ENCODE assay signal across 8 cellular contexts in the genomic region with DNA sequence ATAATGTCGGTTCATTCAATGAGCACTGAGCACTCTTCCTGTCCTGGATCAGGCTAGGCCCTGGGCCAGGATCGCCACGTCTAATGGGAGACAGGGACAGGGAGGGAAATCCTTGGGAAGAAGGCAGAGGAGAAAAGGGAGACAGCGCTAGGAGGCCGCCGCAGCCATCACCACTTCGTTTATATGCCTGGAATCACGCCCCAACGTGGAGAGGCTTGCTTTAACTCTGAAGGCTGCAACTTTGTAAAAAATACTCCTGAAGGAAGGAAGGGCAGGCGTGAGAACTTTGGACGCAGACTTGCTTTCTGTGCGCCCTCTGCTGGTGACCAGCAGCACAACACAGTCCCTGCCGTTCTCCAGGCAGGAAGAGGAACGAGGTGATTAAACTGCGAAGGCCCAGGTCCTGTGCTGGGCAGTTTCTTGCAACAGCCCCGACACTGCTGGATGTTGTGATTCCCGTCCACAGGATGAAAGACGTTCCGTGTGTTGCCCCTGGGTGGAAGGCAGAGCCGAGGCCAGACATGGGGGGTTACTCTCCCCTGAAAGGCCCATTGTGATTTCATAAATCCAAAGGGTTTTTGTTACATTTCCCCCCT. TPM values are rescaled to one million over a fixed set of nuclear protein-coding genes. Genes with fewer than 3 reads are reported as not detected.
A peak's percentile ranks its signal among the peaks of the same experiment; 100 is the strongest.
DNase-seq lines count a peak whose midpoint lies in the region; ATAC-seq and TF ChIP-seq lines count a peak whose summit lies in the region.

No MANE protein-coding gene starts in this region.

- DNase-seq in SK-N-DZ (ENCODE audit: low spot score) = peak; percentile 83
- DNase-seq in activated naive CD4-positive, alpha-beta T cell treated with Interleukin-2 at 50 U/mL for 16 hours = peak; percentile 81
- peak; percentile 78 for DNase-seq in germinal center (ENCODE audit: low spot score)
- DNase-seq in non-pigmented ciliary epithelial cell (ENCODE audit: low read depth) = peak; percentile 67

- H3K4me3 ChIP-seq in DOHH2 (ENCODE audit: low read length) = no peak overlapping the region
- no peak overlapping the region for H3K4me3 ChIP-seq in Loucy (ENCODE audit: low read length, poor library complexity, severe bottlenecking)
- peak overlapping the region; percentile 44 to 58 for H3K4me3 ChIP-seq in stomach smooth muscle (ENCODE audit: low read length in 2 of 2)

- H3K27me3 ChIP-seq in DOHH2 (ENCODE audit: control insufficient read depth, low read length) = peaks cover 1% of the 10 kb centered on the region; the same call in 1 of the 2 replicates
- no peaks in the 10 kb centered on the region for H3K27me3 ChIP-seq in Loucy (ENCODE audit: insufficient read depth, low read length, poor library complexity, severe bottlenecking)
- H3K27me3 ChIP-seq in stomach smooth muscle (ENCODE audit: control insufficient read depth in 1 of 2, insufficient read depth in 2 of 2, low read length in 2 of 2) = no peaks in the 10 kb centered on the region

- no peak for ATAC-seq in HG02588 (IDR thresholded peaks at IDR 0.05; ENCODE audit: unreplicated experiment)

- H3F3A ChIP-seq in DOHH2 (ENCODE audit: control insufficient read depth, insufficient read depth) (no peaks in the 10 kb centered on the region), Loucy (ENCODE audit: low read depth) (no peaks in the 10 kb centered on the region)

- peak; percentile 97 for TF ChIP-seq CTCF in DOHH2 (IDR thresholded peaks at IDR 0.05; ENCODE audit: low read depth, low read length, poor library complexity, severe bottlenecking)
- peak; percentile 97 for TF ChIP-seq CTCF in Loucy (conservative IDR thresholded peaks at IDR 0.05; ENCODE audit: low read length)

- H3K4me2 ChIP-seq in DOHH2 (ENCODE audit: low read length) (no peak overlapping the region), Loucy (ENCODE audit: low read depth, low read length, poor library complexity, severe bottlenecking) (no peak overlapping the region)

- H4K20me1 ChIP-seq in DOHH2 (ENCODE audit: control insufficient read depth, insufficient read depth, low read depth, low read length) (no peaks in the 10 kb centered on the region), Loucy (ENCODE audit: insufficient read depth, low read length, poor library complexity, severe bottlenecking) (no peaks in the 10 kb centered on the region)

- peak overlapping the region; percentile 81 for H2AFZ ChIP-seq in Loucy (ENCODE audit: low read length)

- H3K9me3 ChIP-seq in DOHH2 (ENCODE audit: control insufficient read depth, insufficient read depth, low read length) (no peaks in the 10 kb centered on the region), Loucy (ENCODE audit: insufficient read depth, low read depth, low read length) (no peaks in the 10 kb centered on the region), stomach smooth muscle (ENCODE audit: control insufficient read depth in 2 of 2, low read length in 2 of 2) (no peaks in the 10 kb centered on the region)

- H3K79me2 ChIP-seq in DOHH2 (ENCODE audit: control insufficient read depth, low read length) = no peaks in the 10 kb centered on the region
- H3K79me2 ChIP-seq in Loucy (ENCODE audit: insufficient read depth, low read length) = no peaks in the 10 kb centered on the region

- peaks cover 7% of the 10 kb centered on the region for H3K4me1 ChIP-seq in DOHH2 (ENCODE audit: control insufficient read depth, low read length)
- peaks cover 2% of the 10 kb centered on the region for H3K4me1 ChIP-seq in Loucy (ENCODE audit: insufficient read depth, low read length, poor library complexity, severe bottlenecking)
- peaks cover 9% of the 10 kb centered on the region for H3K4me1 ChIP-seq in stomach smooth muscle (ENCODE audit: control insufficient read depth, insufficient read depth, low read length)

- H3K9me2 ChIP-seq in DOHH2 (replicated peaks; ENCODE audit: control insufficient read depth, low read length) (no peaks in the 10 kb centered on the region), Loucy (replicated peaks; ENCODE audit: low read depth, low read length) (no peaks in the 10 kb centered on the region)

- H3K36me3 ChIP-seq in DOHH2 (ENCODE audit: control insufficient read depth, low read length) (no peaks in the 10 kb centered on the region), Loucy (ENCODE audit: insufficient read depth, low read length) (no peaks in the 10 kb centered on the region), stomach smooth muscle (ENCODE audit: control insufficient read depth in 2 of 2, insufficient read depth in 2 of 2, low read length in 2 of 2) (no peaks in the 10 kb centered on the region)

- H3K9ac ChIP-seq in Loucy (ENCODE audit: low read depth, low read length, poor library complexity, severe bottlenecking) = peak overlapping the region; percentile 13
- H3K9ac ChIP-seq in stomach smooth muscle (ENCODE audit: low read length in 2 of 2) = peak overlapping the region; percentile 49 to 60

- H3K27ac ChIP-seq in DOHH2 (ENCODE audit: low read depth, low read length) (no peak overlapping the region), stomach smooth muscle (ENCODE audit: low read length) (peak overlapping the region; percentile 24)

RNA-seq across cellular contexts. Expression of a gene that starts 22.1 kb away (rescaled TPM):
- 0.53 TPM in 1 of 2 replicates, not detected in the other for polyA plus RNA-seq in SK-N-DZ (2014; cell fraction: cytosol; rRNA removed)
- 0.51 TPM in 1 of 2 replicates, not detected in the other for polyA plus RNA-seq in SK-N-DZ (2014; cell fraction: nucleus; rRNA removed)

RNA-seq across cellular contexts. Expression of a gene that starts 22.2 kb away (rescaled TPM):
- polyA plus RNA-seq in SK-N-DZ (2014; cell fraction: cytosol; rRNA removed) = not detected in 2 replicates
- not detected in 2 replicates for polyA plus RNA-seq in SK-N-DZ (2014; cell fraction: nucleus; rRNA removed)

Comparison
In these comparisons a context has a peak if more than half of its experiments do, and no peak if none do; other contexts are left out.
1. H3K4me3 ChIP-seq: peak in stomach smooth muscle (2 of 2); none in DOHH2 (single experiment) and Loucy (single experiment).
2. Peak in every context shown above with its lines, with median percentiles within 50 percentile points of each other: DNase-seq.